22 cellular contexts compared by ENCODE assay signal in genomic region chr3:135779590-135780235, GRCh38.
"Had no signal": no experiment of that assay in that cellular context is flagged by ENCODE, and none has a peak within 500 bp of the region (broad histone marks: within the 10 kb centered on the region; RNA-seq: fewer than 3 reads in every experiment).

No MANE protein-coding gene starts in this region.

- DNase-seq: activated CD4-positive, alpha-beta memory T cell treated with anti-CD3 and anti-CD28 coated beads for 36 hours; activated CD4-positive, alpha-beta T cell treated with anti-CD3 and anti-CD28 coated beads, Interleukin-2, amount 10 ng/mL, durations not matched to agents 24 days and 14 days; activated CD4-positive, CD25-positive, alpha-beta regulatory T cell treated with anti-CD3 and anti-CD28 coated beads, Interleukin-2, amount 50 U/mL, for 72 hours; activated CD8-positive, alpha-beta memory T cell treated with anti-CD3 and anti-CD28 coated beads, Interleukin-2, amount 50 U/mL, for 4 hours; activated gamma-delta T cell; activated naive CD4-positive, alpha-beta T cell treated with anti-CD3 and anti-CD28 coated beads, Interleukin-2, amount 50 U/mL, for 16 hours; activated T-cell treated with anti-CD3 and anti-CD28 coated beads, Interleukin-2, amount 50 U/mL, for 1 hour; amniotic stem cell; cerebellar nuclear complex; colonic mucosa; effector memory CD4-positive, alpha-beta T cell; foreskin fibroblast; kidney glomerular epithelial cell; left ventricle myocardium inferior; nephron progenitor cell; pancreas; spleen; stimulated activated naive CD4-positive, alpha-beta T cell treated with Interleukin-2 at 50 U/mL for 16 hours; T-helper 2 cell; transverse colon had no signal

- H3K4me3 ChIP-seq: colonic mucosa, left ventricle myocardium inferior, pancreas, right atrium auricular region, spleen, testis, transverse colon had no signal

- H3K36me3 ChIP-seq: colonic mucosa, left ventricle myocardium inferior, pancreas, right atrium auricular region, spleen, transverse colon had no signal

- H3K9me3 ChIP-seq: colonic mucosa, pancreas, testis, transverse colon had no signal

- H3K27me3 ChIP-seq: colonic mucosa, pancreas, right atrium auricular region, spleen, testis, transverse colon had no signal
